In the genomic region with DNA sequence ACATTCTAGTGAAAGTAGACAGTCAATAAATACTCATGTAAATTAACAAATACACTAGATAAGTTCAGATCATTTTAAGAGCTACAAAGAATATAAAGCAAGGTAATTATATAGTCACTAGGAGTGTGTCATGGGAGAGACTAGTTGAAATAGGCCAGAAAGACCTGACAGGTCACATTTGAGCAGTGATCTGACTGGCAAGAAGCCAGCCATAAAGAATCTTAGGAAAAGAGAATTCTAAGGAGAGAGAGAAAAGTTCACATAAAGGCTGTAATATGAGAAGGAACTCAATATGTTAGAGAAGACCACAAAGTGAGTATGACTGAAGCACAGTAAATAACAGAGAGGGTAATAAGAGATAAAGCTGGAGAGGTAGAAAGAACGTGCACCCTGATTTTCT, we compare ENCODE assay signal across 22 cellular contexts. TPM values are rescaled to one million over a fixed set of nuclear protein-coding genes. Genes with fewer than 3 reads are reported as not detected.
A peak's percentile ranks its signal among the peaks of the same experiment; 100 is the strongest.
DNase-seq lines count a peak whose midpoint lies in the region; ATAC-seq, FAIRE-seq and TF ChIP-seq lines count a peak whose summit lies in the region.
"Had no signal": no experiment of that assay in that cellular context is flagged by ENCODE, and none has a peak within 500 bp of the region (broad histone marks: within the 10 kb centered on the region; RNA-seq: fewer than 3 reads in every experiment).

No MANE protein-coding gene starts in this region.

- FAIRE-seq in urothelium cell line (lab: Jason Lieb, UNC): no peak
- FAIRE-seq: GM12892, GM18507, RCC 7860 had no signal

- peak; percentile 20; the same call in 1 of the 3 replicates for ATAC-seq in SK-N-SH treated with all-trans-retinoic acid at 6 μM for 48 hours
- ATAC-seq in RWPE2 (ENCODE audit: low read depth): peak; percentile 17; the same call in 1 of the 3 replicates

- no peaks in the 10 kb centered on the region for H4K20me1 ChIP-seq in SK-N-SH (ENCODE audit: insufficient read depth)

- H3K9me3 Mint-ChIP-seq in type B pancreatic cell: no peaks in the 10 kb centered on the region

- peaks cover 7% of the 10 kb centered on the region for H3K4me1 Mint-ChIP-seq in type B pancreatic cell (ENCODE audit: unreplicated experiment)
- H3K4me1 Mint-ChIP-seq: CD4-positive, CD25-positive, alpha-beta regulatory T cell had no signal

- CTCF ChIA-PET in SK-N-SH (lab: Yijun Ruan, JAX): interaction anchor here (1.0 to 3.8 kb wide), 7 partner anchors 12 to 798 kb away, joined by 3 to 21 read pairs (median 4); a partner anchor contains a TSS

- H3K4me2 ChIP-seq in SK-N-SH: no peak overlapping the region
- H3K4me2 ChIP-seq: KMS-11 had no signal

- no peaks in the 10 kb centered on the region for H3K79me2 ChIP-seq in SK-N-SH (ENCODE audit: insufficient read depth)

- 41% methylated on average over 1 of the region's 1 CpG for WGBS in SK-N-SH (ENCODE audit: low lambda C conversion rate)

- TF ChIP-seq CTCF in SK-N-SH (IDR thresholded peaks at IDR 0.05) (no peak), RWPE2 (IDR thresholded peaks at IDR 0.05; ENCODE audit: poor library complexity, severe bottlenecking) (no peak), epithelial cell of esophagus (IDR thresholded peaks at IDR 0.05; ENCODE audit: insufficient read depth, low read depth, low read length, missing control alignments) (no peak), type B pancreatic cell (conservative IDR thresholded peaks at IDR 0.05) (no peak)

- H3K4me1 ChIP-seq in SK-N-SH (ENCODE audit: control insufficient read depth in 1 of 2, insufficient read depth in 2 of 2, low read depth in 1 of 2, low read length in 1 of 2) (no peaks in the 10 kb centered on the region), RWPE2 (ENCODE audit: insufficient read depth, poor library complexity, severe bottlenecking) (no peaks in the 10 kb centered on the region)
- H3K4me1 ChIP-seq: BE2C had no signal

- no peak for TF ChIP-seq EP300 in SK-N-SH (IDR thresholded peaks at IDR 0.05; ENCODE audit: borderline replicate concordance in 1 of 2, low read depth in 1 of 2, low read length in 1 of 2)

- H3K4me3 ChIP-seq in SK-N-SH (ENCODE audit: low read depth in 2 of 2, low read length in 1 of 2): no peak overlapping the region
- H3K4me3 ChIP-seq in RWPE2 (ENCODE audit: severe bottlenecking): no peak overlapping the region
- no peak overlapping the region for H3K4me3 ChIP-seq in epithelial cell of esophagus (ENCODE audit: low read length)

- no peak overlapping the region for H2AFZ ChIP-seq in SK-N-SH (ENCODE audit: low read depth)

- DNase-seq in SK-N-SH (no peak), RWPE2 (ENCODE audit: low spot score) (no peak), epithelial cell of esophagus (ENCODE audit: low read depth) (peak; percentile 61), type B pancreatic cell (ENCODE audit: extremely low spot score, unreplicated experiment) (no peak), urothelium cell line (ENCODE audit: low spot score) (no peak)
- no peak for DNase-seq in activated CD4-positive, alpha-beta T cell treated with anti-CD3 and anti-CD28 coated beads, Interleukin-2, amount 50 U/mL, for 1 hour
- DNase-seq: BE2C; CD4-positive, CD25-positive, alpha-beta regulatory T cell; COR-L47; DMS153; NCI-H1436; NCI-H2029; NCI-H2171 treated with DMSO at 0.1 percent for 48 hours; NCI-H446 treated with DMSO at 0.1 percent for 48 hours; NCI-H69; Right ventricle myocardium superior had no signal

- peaks cover 2% of the 10 kb centered on the region for H3K27me3 Mint-ChIP-seq in type B pancreatic cell
- H3K27me3 Mint-ChIP-seq: CD4-positive, CD25-positive, alpha-beta regulatory T cell had no signal

- H3K27ac Mint-ChIP-seq in type B pancreatic cell: no peak overlapping the region
- H3K27ac Mint-ChIP-seq: CD4-positive, CD25-positive, alpha-beta regulatory T cell had no signal

- H3K9me3 ChIP-seq in SK-N-SH (no peaks in the 10 kb centered on the region), RWPE2 (ENCODE audit: severe bottlenecking) (no peaks in the 10 kb centered on the region)
- H3K9me3 ChIP-seq: BE2C had no signal

- H3K9me2 ChIP-seq in SK-N-SH: no peaks in the 10 kb centered on the region

- H3K27ac ChIP-seq in SK-N-SH (ENCODE audit: low read depth in 2 of 2, low read length in 1 of 2) (no peak overlapping the region), RWPE2 (ENCODE audit: poor library complexity, severe bottlenecking) (no peak overlapping the region)
- H3K27ac ChIP-seq: KMS-11 had no signal

- TF ChIP-seq RAD21 in SK-N-SH (IDR thresholded peaks at IDR 0.05; ENCODE audit: low read length): no peak

- POLR2A ChIA-PET in SK-N-SH (lab: Yijun Ruan, JAX): no interaction called here

- no peak overlapping the region for H3K9ac ChIP-seq in SK-N-SH
- H3K9ac ChIP-seq: KMS-11 had no signal

- no peaks in the 10 kb centered on the region; the same call in 1 of the 2 replicates for H3K27me3 ChIP-seq in SK-N-SH (ENCODE audit: insufficient read depth)
- no peaks in the 10 kb centered on the region for H3K27me3 ChIP-seq in RWPE2 (ENCODE audit: insufficient read depth, poor library complexity, severe bottlenecking)
- H3K27me3 ChIP-seq: BE2C had no signal

- H3K36me3 ChIP-seq in SK-N-SH (replicated peaks in 1 of 2; ENCODE audit: control insufficient read depth in 1 of 2, insufficient read depth in 2 of 2, low read length in 1 of 2): no peaks in the 10 kb centered on the region
- H3K36me3 ChIP-seq in RWPE2 (ENCODE audit: low read depth): no peaks in the 10 kb centered on the region
- H3K36me3 ChIP-seq: BE2C had no signal

- no peaks in the 10 kb centered on the region for H3K36me3 Mint-ChIP-seq in type B pancreatic cell
- H3K36me3 Mint-ChIP-seq: CD4-positive, CD25-positive, alpha-beta regulatory T cell had no signal

- H3K4me3 Mint-ChIP-seq in type B pancreatic cell: no peak overlapping the region
- H3K4me3 Mint-ChIP-seq: CD4-positive, CD25-positive, alpha-beta regulatory T cell had no signal

- H3F3A ChIP-seq in SK-N-SH (replicated peaks; ENCODE audit: insufficient read depth): no peaks in the 10 kb centered on the region

TF ChIP-seq in SK-N-SH treated with all-trans-retinoic acid at 6 μM for 48 hours, 23 proteins besides CTCF, POLR2A, EP300 and RAD21 (continues in another document):
- TF ChIP-seq, protein P1, sequence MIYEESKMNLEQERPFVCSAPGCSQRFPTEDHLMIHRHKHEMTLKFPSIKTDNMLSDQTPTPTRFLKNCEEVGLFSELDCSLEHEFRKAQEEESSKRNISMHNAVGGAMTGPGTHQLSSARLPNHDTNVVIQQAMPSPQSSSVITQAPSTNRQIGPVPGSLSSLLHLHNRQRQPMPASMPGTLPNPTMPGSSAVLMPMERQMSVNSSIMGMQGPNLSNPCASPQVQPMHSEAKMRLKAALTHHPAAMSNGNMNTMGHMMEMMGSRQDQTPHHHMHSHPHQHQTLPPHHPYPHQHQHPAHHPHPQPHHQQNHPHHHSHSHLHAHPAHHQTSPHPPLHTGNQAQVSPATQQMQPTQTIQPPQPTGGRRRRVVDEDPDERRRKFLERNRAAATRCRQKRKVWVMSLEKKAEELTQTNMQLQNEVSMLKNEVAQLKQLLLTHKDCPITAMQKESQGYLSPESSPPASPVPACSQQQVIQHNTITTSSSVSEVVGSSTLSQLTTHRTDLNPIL (CRISPR knock-in tag; IDR thresholded peaks at IDR 0.05; ENCODE audit: low read depth): no peak
- TF ChIP-seq ISL1 (CRISPR knock-in tag; IDR thresholded peaks at IDR 0.05): no peak
- TF ChIP-seq ZNF8 (CRISPR knock-in tag; IDR thresholded peaks at IDR 0.05): no peak

TF ChIP-seq in SK-N-SH, 30 proteins besides CTCF, POLR2A, EP300 and RAD21 (continues in another document):
- TF ChIP-seq ELF1 (IDR thresholded peaks at IDR 0.05) (no peak), FOXM1 (IDR thresholded peaks at IDR 0.05; ENCODE audit: low read depth) (no peak), RCOR1 (IDR thresholded peaks at IDR 0.05; ENCODE audit: low read length) (no peak)
- TF ChIP-seq, protein P2, sequence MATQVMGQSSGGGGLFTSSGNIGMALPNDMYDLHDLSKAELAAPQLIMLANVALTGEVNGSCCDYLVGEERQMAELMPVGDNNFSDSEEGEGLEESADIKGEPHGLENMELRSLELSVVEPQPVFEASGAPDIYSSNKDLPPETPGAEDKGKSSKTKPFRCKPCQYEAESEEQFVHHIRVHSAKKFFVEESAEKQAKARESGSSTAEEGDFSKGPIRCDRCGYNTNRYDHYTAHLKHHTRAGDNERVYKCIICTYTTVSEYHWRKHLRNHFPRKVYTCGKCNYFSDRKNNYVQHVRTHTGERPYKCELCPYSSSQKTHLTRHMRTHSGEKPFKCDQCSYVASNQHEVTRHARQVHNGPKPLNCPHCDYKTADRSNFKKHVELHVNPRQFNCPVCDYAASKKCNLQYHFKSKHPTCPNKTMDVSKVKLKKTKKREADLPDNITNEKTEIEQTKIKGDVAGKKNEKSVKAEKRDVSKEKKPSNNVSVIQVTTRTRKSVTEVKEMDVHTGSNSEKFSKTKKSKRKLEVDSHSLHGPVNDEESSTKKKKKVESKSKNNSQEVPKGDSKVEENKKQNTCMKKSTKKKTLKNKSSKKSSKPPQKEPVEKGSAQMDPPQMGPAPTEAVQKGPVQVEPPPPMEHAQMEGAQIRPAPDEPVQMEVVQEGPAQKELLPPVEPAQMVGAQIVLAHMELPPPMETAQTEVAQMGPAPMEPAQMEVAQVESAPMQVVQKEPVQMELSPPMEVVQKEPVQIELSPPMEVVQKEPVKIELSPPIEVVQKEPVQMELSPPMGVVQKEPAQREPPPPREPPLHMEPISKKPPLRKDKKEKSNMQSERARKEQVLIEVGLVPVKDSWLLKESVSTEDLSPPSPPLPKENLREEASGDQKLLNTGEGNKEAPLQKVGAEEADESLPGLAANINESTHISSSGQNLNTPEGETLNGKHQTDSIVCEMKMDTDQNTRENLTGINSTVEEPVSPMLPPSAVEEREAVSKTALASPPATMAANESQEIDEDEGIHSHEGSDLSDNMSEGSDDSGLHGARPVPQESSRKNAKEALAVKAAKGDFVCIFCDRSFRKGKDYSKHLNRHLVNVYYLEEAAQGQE (IDR thresholded peaks at IDR 0.05; ENCODE audit: low read depth, low read length): no peak
- TF ChIP-seq, protein P3, sequence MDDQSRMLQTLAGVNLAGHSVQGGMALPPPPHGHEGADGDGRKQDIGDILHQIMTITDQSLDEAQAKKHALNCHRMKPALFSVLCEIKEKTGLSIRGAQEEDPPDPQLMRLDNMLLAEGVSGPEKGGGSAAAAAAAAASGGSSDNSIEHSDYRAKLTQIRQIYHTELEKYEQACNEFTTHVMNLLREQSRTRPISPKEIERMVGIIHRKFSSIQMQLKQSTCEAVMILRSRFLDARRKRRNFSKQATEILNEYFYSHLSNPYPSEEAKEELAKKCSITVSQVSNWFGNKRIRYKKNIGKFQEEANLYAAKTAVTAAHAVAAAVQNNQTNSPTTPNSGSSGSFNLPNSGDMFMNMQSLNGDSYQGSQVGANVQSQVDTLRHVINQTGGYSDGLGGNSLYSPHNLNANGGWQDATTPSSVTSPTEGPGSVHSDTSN (IDR thresholded peaks at IDR 0.05): no peak

RNA-seq across cellular contexts. Expression of a gene that starts 31.2 kb away (rescaled TPM):
- 0.96 and 1.3 TPM in 2 replicates for polyA plus RNA-seq in SK-N-SH (2012; rRNA removed)
- polyA plus RNA-seq in SK-N-SH (2012; cell fraction: cytosol; rRNA removed): 1.3 and 1.5 TPM in 2 replicates
- polyA plus RNA-seq in SK-N-SH (2012; cell fraction: nucleus; rRNA removed): 0.26 and 0.33 TPM in 2 replicates
- total RNA-seq in type B pancreatic cell (ENCODE audit: low replicate concordance): 4.1 and 4.6 TPM in 2 replicates
- total RNA-seq: A172; CD4-positive, CD25-positive, alpha-beta regulatory T cell had no signal
- polyA plus RNA-seq: CD4-positive, CD25-positive, alpha-beta regulatory T cell had no signal

RNA-seq across cellular contexts. Expression of a gene that starts 53.4 kb away (rescaled TPM):
- polyA plus RNA-seq in SK-N-SH (2012; rRNA removed): 0.02 TPM in 1 of 2 replicates, not detected in the other
- polyA plus RNA-seq in SK-N-SH (2012; cell fraction: cytosol; rRNA removed): under 0.01 TPM in 1 of 2 replicates, not detected in the other
- polyA plus RNA-seq in SK-N-SH (2012; cell fraction: nucleus; rRNA removed): 0.02 TPM in 2 replicates
- total RNA-seq in type B pancreatic cell (ENCODE audit: low replicate concordance): 0.12 TPM in 2 replicates
- total RNA-seq: CD4-positive, CD25-positive, alpha-beta regulatory T cell had no signal
- polyA plus RNA-seq: CD4-positive, CD25-positive, alpha-beta regulatory T cell had no signal
